In genomic region chr19:18233224-18233825, GRCh38 we compare ENCODE assay signal across 1 cellular context.
A peak's percentile ranks its signal among the peaks of the same experiment; 100 is the strongest.
TF ChIP-seq lines count a peak whose summit lies in the region.

No MANE protein-coding gene starts in this region.

TF ChIP-seq in K562, 482 proteins besides CTCF, POLR2A, EP300 and RAD21 (continued from another document and continues in another):
- TF ChIP-seq ARID4B (CRISPR knock-in tag; IDR thresholded peaks at IDR 0.05) (peak; percentile 99), ZNF12 (CRISPR knock-in tag; IDR thresholded peaks at IDR 0.05) (peak; percentile 65; the same call in 1 of the 2 replicates), MEF2D (tag; conservative IDR thresholded peaks at IDR 0.05; ENCODE audit: low read depth) (peak; percentile 61; the same call in 1 of the 2 replicates), MCM7 (IDR thresholded peaks at IDR 0.05) (peak in 1 of 2 experiments; percentile 38; a peak in 1 of 4 replicates), RBM22 (IDR thresholded peaks at IDR 0.05; ENCODE audit: low read depth, low read length, poor library complexity, severe bottlenecking) (no peak), ESRRB (CRISPR knock-in tag; IDR thresholded peaks at IDR 0.05; ENCODE audit: borderline replicate concordance) (no peak), ZFX (CRISPR knock-in tag; IDR thresholded peaks at IDR 0.05) (peak; percentile 57; the same call in 1 of the 2 replicates), KLF6 (CRISPR knock-in tag; IDR thresholded peaks at IDR 0.05; ENCODE audit: borderline replicate concordance) (no peak), ZBTB7A (IDR thresholded peaks at IDR 0.05; ENCODE audit: borderline replicate concordance, control insufficient read depth, low read depth, low read length) (peak; percentile 71; the same call in 1 of the 2 replicates), DACH1 (IDR thresholded peaks at IDR 0.05; ENCODE audit: partially characterized antibody) (no peak), CBFB (CRISPR knock-in tag; IDR thresholded peaks at IDR 0.05) (peak; percentile 18; the same call in 1 of the 2 replicates), PRDM10 (IDR thresholded peaks at IDR 0.05; ENCODE audit: partially characterized antibody) (no peak), ARID3B (CRISPR knock-in tag; IDR thresholded peaks at IDR 0.05; ENCODE audit: borderline replicate concordance) (no peak), PYGO2 (tag; IDR thresholded peaks at IDR 0.05) (0 out of 2 replicates have a peak, but pooled peaks have one; percentile 21), GABPB1 (CRISPR knock-in tag; IDR thresholded peaks at IDR 0.05) (peak; percentile 80), AFF4 (CRISPR knock-in tag; IDR thresholded peaks at IDR 0.05) (0 out of 2 replicates have a peak, but pooled peaks have one; percentile 7), ZNF707 (CRISPR knock-in tag; conservative IDR thresholded peaks at IDR 0.05) (no peak), MYNN (IDR thresholded peaks at IDR 0.05) (no peak), MYNN (CRISPR knock-in tag; IDR thresholded peaks at IDR 0.05) (peak; percentile 55; the same call in 1 of the 2 replicates), FOXK1 (CRISPR knock-in tag; IDR thresholded peaks at IDR 0.05; ENCODE audit: borderline replicate concordance) (no peak), NFIC (IDR thresholded peaks at IDR 0.05) (no peak), TOE1 (IDR thresholded peaks at IDR 0.05; ENCODE audit: borderline replicate concordance) (no peak), TOE1 (CRISPR knock-in tag; IDR thresholded peaks at IDR 0.05; ENCODE audit: borderline replicate concordance, low read depth) (no peak), MIER1 (IDR thresholded peaks at IDR 0.05; ENCODE audit: low read depth) (peak; percentile 100), MTA1 (IDR thresholded peaks at IDR 0.05; ENCODE audit: borderline replicate concordance) (no peak), FOXP1 (CRISPR knock-in tag; IDR thresholded peaks at IDR 0.05) (peak; percentile 92), NCOA1 (IDR thresholded peaks at IDR 0.05; ENCODE audit: low read depth) (peak; percentile 96), HCFC1 (IDR thresholded peaks at IDR 0.05; ENCODE audit: low read depth, low read length) (no peak), BRCA1 (IDR thresholded peaks at IDR 0.05) (no peak), BRCA1 (CRISPR knock-in tag; IDR thresholded peaks at IDR 0.05) (0 out of 2 replicates have a peak, but pooled peaks have one; percentile 91), NR3C1 (CRISPR knock-in tag; IDR thresholded peaks at IDR 0.05) (peak; percentile 95), HOXB6 (CRISPR knock-in tag; IDR thresholded peaks at IDR 0.05; ENCODE audit: borderline replicate concordance) (no peak), PRMT5 (CRISPR knock-in tag; IDR thresholded peaks at IDR 0.05) (peak; percentile 95), ZKSCAN3 (CRISPR knock-in tag; IDR thresholded peaks at IDR 0.05) (no peak), IRF2 (CRISPR knock-in tag; IDR thresholded peaks at IDR 0.05) (peak; percentile 82; the same call in 1 of the 2 replicates), ATF7 (IDR thresholded peaks at IDR 0.05) (no peak), CHD1 (IDR thresholded peaks at IDR 0.05; ENCODE audit: low read length) (no peak)
- TF ChIP-seq, protein P1, sequence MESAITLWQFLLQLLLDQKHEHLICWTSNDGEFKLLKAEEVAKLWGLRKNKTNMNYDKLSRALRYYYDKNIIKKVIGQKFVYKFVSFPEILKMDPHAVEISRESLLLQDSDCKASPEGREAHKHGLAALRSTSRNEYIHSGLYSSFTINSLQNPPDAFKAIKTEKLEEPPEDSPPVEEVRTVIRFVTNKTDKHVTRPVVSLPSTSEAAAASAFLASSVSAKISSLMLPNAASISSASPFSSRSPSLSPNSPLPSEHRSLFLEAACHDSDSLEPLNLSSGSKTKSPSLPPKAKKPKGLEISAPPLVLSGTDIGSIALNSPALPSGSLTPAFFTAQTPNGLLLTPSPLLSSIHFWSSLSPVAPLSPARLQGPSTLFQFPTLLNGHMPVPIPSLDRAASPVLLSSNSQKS (CRISPR knock-in tag; IDR thresholded peaks at IDR 0.05) = no peak
- TF ChIP-seq, protein P2, sequence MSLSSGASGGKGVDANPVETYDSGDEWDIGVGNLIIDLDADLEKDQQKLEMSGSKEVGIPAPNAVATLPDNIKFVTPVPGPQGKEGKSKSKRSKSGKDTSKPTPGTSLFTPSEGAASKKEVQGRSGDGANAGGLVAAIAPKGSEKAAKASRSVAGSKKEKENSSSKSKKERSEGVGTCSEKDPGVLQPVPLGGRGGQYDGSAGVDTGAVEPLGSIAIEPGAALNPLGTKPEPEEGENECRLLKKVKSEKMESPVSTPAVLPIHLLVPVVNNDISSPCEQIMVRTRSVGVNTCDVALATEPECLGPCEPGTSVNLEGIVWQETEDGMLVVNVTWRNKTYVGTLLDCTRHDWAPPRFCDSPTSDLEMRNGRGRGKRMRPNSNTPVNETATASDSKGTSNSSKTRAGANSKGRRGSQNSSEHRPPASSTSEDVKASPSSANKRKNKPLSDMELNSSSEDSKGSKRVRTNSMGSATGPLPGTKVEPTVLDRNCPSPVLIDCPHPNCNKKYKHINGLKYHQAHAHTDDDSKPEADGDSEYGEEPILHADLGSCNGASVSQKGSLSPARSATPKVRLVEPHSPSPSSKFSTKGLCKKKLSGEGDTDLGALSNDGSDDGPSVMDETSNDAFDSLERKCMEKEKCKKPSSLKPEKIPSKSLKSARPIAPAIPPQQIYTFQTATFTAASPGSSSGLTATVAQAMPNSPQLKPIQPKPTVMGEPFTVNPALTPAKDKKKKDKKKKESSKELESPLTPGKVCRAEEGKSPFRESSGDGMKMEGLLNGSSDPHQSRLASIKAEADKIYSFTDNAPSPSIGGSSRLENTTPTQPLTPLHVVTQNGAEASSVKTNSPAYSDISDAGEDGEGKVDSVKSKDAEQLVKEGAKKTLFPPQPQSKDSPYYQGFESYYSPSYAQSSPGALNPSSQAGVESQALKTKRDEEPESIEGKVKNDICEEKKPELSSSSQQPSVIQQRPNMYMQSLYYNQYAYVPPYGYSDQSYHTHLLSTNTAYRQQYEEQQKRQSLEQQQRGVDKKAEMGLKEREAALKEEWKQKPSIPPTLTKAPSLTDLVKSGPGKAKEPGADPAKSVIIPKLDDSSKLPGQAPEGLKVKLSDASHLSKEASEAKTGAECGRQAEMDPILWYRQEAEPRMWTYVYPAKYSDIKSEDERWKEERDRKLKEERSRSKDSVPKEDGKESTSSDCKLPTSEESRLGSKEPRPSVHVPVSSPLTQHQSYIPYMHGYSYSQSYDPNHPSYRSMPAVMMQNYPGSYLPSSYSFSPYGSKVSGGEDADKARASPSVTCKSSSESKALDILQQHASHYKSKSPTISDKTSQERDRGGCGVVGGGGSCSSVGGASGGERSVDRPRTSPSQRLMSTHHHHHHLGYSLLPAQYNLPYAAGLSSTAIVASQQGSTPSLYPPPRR (CRISPR knock-in tag; IDR thresholded peaks at IDR 0.05; ENCODE audit: borderline replicate concordance) = peak; percentile 68; the same call in 1 of the 2 replicates
- TF ChIP-seq, protein P3, sequence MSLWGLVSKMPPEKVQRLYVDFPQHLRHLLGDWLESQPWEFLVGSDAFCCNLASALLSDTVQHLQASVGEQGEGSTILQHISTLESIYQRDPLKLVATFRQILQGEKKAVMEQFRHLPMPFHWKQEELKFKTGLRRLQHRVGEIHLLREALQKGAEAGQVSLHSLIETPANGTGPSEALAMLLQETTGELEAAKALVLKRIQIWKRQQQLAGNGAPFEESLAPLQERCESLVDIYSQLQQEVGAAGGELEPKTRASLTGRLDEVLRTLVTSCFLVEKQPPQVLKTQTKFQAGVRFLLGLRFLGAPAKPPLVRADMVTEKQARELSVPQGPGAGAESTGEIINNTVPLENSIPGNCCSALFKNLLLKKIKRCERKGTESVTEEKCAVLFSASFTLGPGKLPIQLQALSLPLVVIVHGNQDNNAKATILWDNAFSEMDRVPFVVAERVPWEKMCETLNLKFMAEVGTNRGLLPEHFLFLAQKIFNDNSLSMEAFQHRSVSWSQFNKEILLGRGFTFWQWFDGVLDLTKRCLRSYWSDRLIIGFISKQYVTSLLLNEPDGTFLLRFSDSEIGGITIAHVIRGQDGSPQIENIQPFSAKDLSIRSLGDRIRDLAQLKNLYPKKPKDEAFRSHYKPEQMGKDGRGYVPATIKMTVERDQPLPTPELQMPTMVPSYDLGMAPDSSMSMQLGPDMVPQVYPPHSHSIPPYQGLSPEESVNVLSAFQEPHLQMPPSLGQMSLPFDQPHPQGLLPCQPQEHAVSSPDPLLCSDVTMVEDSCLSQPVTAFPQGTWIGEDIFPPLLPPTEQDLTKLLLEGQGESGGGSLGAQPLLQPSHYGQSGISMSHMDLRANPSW (CRISPR knock-in tag; IDR thresholded peaks at IDR 0.05) = no peak
